ENCODE assay signal across 16 cellular contexts in the genomic region with DNA sequence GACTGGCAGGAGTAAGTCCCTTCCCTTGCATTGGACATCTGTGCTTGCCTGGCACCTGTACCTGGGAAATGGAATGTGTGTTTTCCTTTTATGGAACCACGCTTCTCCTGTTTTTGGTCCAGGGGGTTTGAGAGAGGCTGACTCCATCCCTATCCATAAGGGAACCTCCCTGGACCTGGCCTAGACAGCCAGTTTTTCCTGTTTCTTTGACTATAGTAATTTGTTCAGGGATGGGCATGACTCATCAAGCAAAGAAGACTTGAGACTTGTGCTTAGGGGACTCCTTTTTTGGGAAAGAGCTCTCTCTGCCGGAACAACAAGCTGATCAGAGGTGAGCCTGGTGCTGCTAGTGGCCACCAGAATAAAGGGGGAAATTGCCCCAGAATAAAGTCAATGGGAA.
DNase-seq lines count a peak whose midpoint lies in the region; ATAC-seq, FAIRE-seq and TF ChIP-seq lines count a peak whose summit lies in the region.
"Had no signal": no experiment of that assay in that cellular context is flagged by ENCODE, and none has a peak within 500 bp of the region (broad histone marks: within the 10 kb centered on the region; RNA-seq: fewer than 3 reads in every experiment).

No MANE protein-coding gene starts in this region.

- H3K9me3 ChIP-seq in trophoblast cell (ENCODE audit: insufficient read depth, low read depth, low read length) (peaks cover 3% of the 10 kb centered on the region), MM.1S (replicated peaks; ENCODE audit: insufficient read depth, low read length) (no peaks in the 10 kb centered on the region)

- H3K4me1 ChIP-seq in trophoblast cell (ENCODE audit: control insufficient read depth in 1 of 2, insufficient read depth in 2 of 2, low read length in 2 of 2) (no peaks in the 10 kb centered on the region), MM.1S (ENCODE audit: low read length) (no peaks in the 10 kb centered on the region)

- H3F3A ChIP-seq in MM.1S (ENCODE audit: insufficient read depth, low read length), result no peaks in the 10 kb centered on the region

- no CpG with 5 or more reads among the region's 2 CpGs for WGBS in trophoblast cell (ENCODE audit: extremely low coverage, insufficient coverage, insufficient read length)

- H3K36me3 ChIP-seq in bronchial epithelial cell (ENCODE audit: control insufficient read depth, insufficient read depth, low read length) (no peaks in the 10 kb centered on the region), trophoblast cell (ENCODE audit: control insufficient read depth in 1 of 2, insufficient read depth in 2 of 2, low read length in 2 of 2) (no peaks in the 10 kb centered on the region), MM.1S (replicated peaks; ENCODE audit: insufficient read depth, low read length) (no peaks in the 10 kb centered on the region)

- H2AFZ ChIP-seq in trophoblast cell (ENCODE audit: insufficient read depth, low read length, poor library complexity) (no peak overlapping the region), MM.1S (ENCODE audit: low read length) (no peak overlapping the region)

- no peaks in the 10 kb centered on the region for H3K9me2 ChIP-seq in MM.1S (replicated peaks; ENCODE audit: insufficient read depth, low read length)

- H3K4me3 ChIP-seq in bronchial epithelial cell (ENCODE audit: low read depth, low read length), result no peak overlapping the region
- no peak overlapping the region for H3K4me3 ChIP-seq in trophoblast cell (ENCODE audit: low read depth, low read length)
- H3K4me3 ChIP-seq in MM.1S (ENCODE audit: low read length), result no peak overlapping the region

- no peak overlapping the region for H2BK12ac ChIP-seq in trophoblast cell (ENCODE audit: low read length)

- H4K12ac ChIP-seq in trophoblast cell (ENCODE audit: low read depth, low read length), result no peak overlapping the region

- no peak overlapping the region for H3K4ac ChIP-seq in trophoblast cell (ENCODE audit: low read depth, low read length)

- H3K4me2 ChIP-seq in trophoblast cell (ENCODE audit: low read length) (no peak overlapping the region), MM.1S (ENCODE audit: low read depth, low read length) (no peak overlapping the region)

- H3K27me3 ChIP-seq in bronchial epithelial cell (ENCODE audit: control insufficient read depth, insufficient read depth, low read length) (no peaks in the 10 kb centered on the region), trophoblast cell (ENCODE audit: insufficient read depth, low read length) (no peaks in the 10 kb centered on the region), MM.1S (replicated peaks; ENCODE audit: insufficient read depth, low read length) (no peaks in the 10 kb centered on the region)

- H4K20me1 ChIP-seq in MM.1S (ENCODE audit: insufficient read depth, low read length), result no peaks in the 10 kb centered on the region

- no peak overlapping the region for H3K18ac ChIP-seq in trophoblast cell (ENCODE audit: low read length)

- ATAC-seq in HG03342 (IDR thresholded peaks at IDR 0.05; ENCODE audit: unreplicated experiment), result no peak
- ATAC-seq: CD8-positive, alpha-beta T cell had no signal

- no peak overlapping the region for H2AK5ac ChIP-seq in trophoblast cell (ENCODE audit: low read length)

- no peak for TF ChIP-seq CTCF in bronchial epithelial cell (IDR thresholded peaks at IDR 0.05; ENCODE audit: insufficient read depth, low read length, severe bottlenecking)
- no peak for TF ChIP-seq CTCF in MM.1S (IDR thresholded peaks at IDR 0.05; ENCODE audit: low read length)

- no peak overlapping the region for H2BK5ac ChIP-seq in trophoblast cell (ENCODE audit: low read depth, low read length, poor library complexity)

- no peak overlapping the region for H3K9ac ChIP-seq in trophoblast cell (ENCODE audit: low read length)
- H3K9ac ChIP-seq in MM.1S (ENCODE audit: low read length), result no peak overlapping the region

- H3K79me1 ChIP-seq in trophoblast cell (ENCODE audit: low read length), result no peaks in the 10 kb centered on the region

- FAIRE-seq in bronchial epithelial cell (lab: Jason Lieb, UNC), result no peak
- FAIRE-seq: D721Med had no signal

- no peak overlapping the region for H3K27ac ChIP-seq in trophoblast cell (ENCODE audit: low read depth, low read length)
- no peak overlapping the region for H3K27ac ChIP-seq in MM.1S (ENCODE audit: low read length)
- H3K27ac ChIP-seq: 22Rv1, HL-60 had no signal

- H3K14ac ChIP-seq in trophoblast cell (ENCODE audit: low read length), result no peak overlapping the region

- DNase-seq in DMS53 (lab: John Stamatoyannopoulos, UW), result peak; percentile 44
- DNase-seq in DMS53 treated with DMSO at 0.1 percent for 48 hours (lab: John Stamatoyannopoulos, UW; ENCODE audit: unreplicated experiment), result no peak
- DNase-seq in LoVo (ENCODE audit: low spot score), result peak; percentile 7
- peak; percentile 18 for DNase-seq in bronchial epithelial cell (ENCODE audit: low read depth)
- peak; percentile 59 to 90 for DNase-seq in trophoblast cell
- no peak for DNase-seq in MM.1S
- DNase-seq: CD8-positive, alpha-beta T cell; COR-L47; DMS153; HCEC 1CT; HFFc6; IMR-90 had no signal

- H4K8ac ChIP-seq in trophoblast cell (ENCODE audit: low read depth, low read length), result no peak overlapping the region

- H2BK120ac ChIP-seq in trophoblast cell (ENCODE audit: insufficient read depth, low read length, poor library complexity), result no peak overlapping the region

- no peak overlapping the region for H3K23ac ChIP-seq in trophoblast cell (ENCODE audit: low read length)

- H4K91ac ChIP-seq in trophoblast cell (ENCODE audit: low read depth, low read length), result no peak overlapping the region

- no peaks in the 10 kb centered on the region for H3K79me2 ChIP-seq in trophoblast cell (ENCODE audit: control insufficient read depth, insufficient read depth, low read length, poor library complexity)
- no peaks in the 10 kb centered on the region for H3K79me2 ChIP-seq in MM.1S (ENCODE audit: low read length)

Comparison
In these comparisons a context has a peak if more than half of its experiments do, and no peak if none do; other contexts are left out.
1. DNase-seq: peak in DMS53 (single experiment), LoVo (single experiment), bronchial epithelial cell (single experiment) and trophoblast cell (2 of 2); none in DMS53 treated with DMSO at 0.1 percent for 48 hours (single experiment) and MM.1S (single experiment).